Comparison of ENCODE assay signal across 8 cellular contexts in genomic region chr3:69082805-69083204, GRCh38. TPM values are rescaled to one million over a fixed set of nuclear protein-coding genes. Genes with fewer than 3 reads are reported as not detected.
DNase-seq lines count a peak whose midpoint lies in the region; TF ChIP-seq lines count a peak whose summit lies in the region.

No MANE protein-coding gene starts in this region.

- H3K4me3 ChIP-seq in GM12875 (ENCODE audit: low read depth, low read length) (peak overlapping the region; percentile 5), GM23248 (peak overlapping the region; percentile 34)

- no peaks in the 10 kb centered on the region for H3K9me2 ChIP-seq in GM23248 (ENCODE audit: insufficient read depth)

- peak overlapping the region; percentile 98 for H3K27ac ChIP-seq in GM23248

- in situ Hi-C loops in GM23248 (cut with MboI), result no loop called here

- TF ChIP-seq CTCF in GM12875 (IDR thresholded peaks at IDR 0.05; ENCODE audit: borderline replicate concordance, insufficient read depth, low read depth, low read length), result no peak

- H2AFZ ChIP-seq in GM23248, result no peak overlapping the region; the same call in 1 of the 2 replicates

- H3K36me3 ChIP-seq in GM23248 (ENCODE audit: low read depth), result no peaks in the 10 kb centered on the region

- H3K4me1 ChIP-seq in GM23248 (ENCODE audit: insufficient read depth), result peaks cover 52% of the 10 kb centered on the region

- DNase-seq in GM23248, result peak; percentile 79
- peak; percentile 90 for DNase-seq in MV-4-11 (lab: John Stamatoyannopoulos, UW)
- DNase-seq in activated CD8-positive, alpha-beta memory T cell treated with anti-CD3 and anti-CD28 coated beads for 24 hours, result peak; percentile 79
- peak; percentile 86 for DNase-seq in fibroblast of peridontal ligament (ENCODE audit: extremely low read depth)
- peak in 3 of 4 experiments; percentile 49 to 70 (median 58) for DNase-seq in stimulated activated CD4-positive, alpha-beta T cell treated with anti-CD3 and anti-CD28 coated beads, Interleukin-1b, Interleukin-23, amount 100 ng/mL, for 24 hours (ENCODE audit: low read depth in 4 of 4, low spot score in 1 of 4)
- DNase-seq in NCI-H1105 treated with DMSO at 0.1 percent for 48 hours (lab: John Stamatoyannopoulos, UW), result no peak
- no peak for DNase-seq in SK-N-DZ (ENCODE audit: low spot score)

- peaks cover 49% of the 10 kb centered on the region for H3F3A ChIP-seq in GM23248 (ENCODE audit: insufficient read depth)

- H3K9me3 ChIP-seq in GM23248 (ENCODE audit: low read depth), result no peaks in the 10 kb centered on the region

- peaks cover 47% of the 10 kb centered on the region for H3K79me2 ChIP-seq in GM23248 (ENCODE audit: insufficient read depth)

- H3K27me3 ChIP-seq in GM23248 (replicated peaks; ENCODE audit: insufficient read depth), result no peaks in the 10 kb centered on the region

- H3K4me2 ChIP-seq in GM23248 (ENCODE audit: unreplicated experiment), result peak overlapping the region; percentile 98

- peak overlapping the region; percentile 36 for H3K9ac ChIP-seq in GM23248

- no peaks in the 10 kb centered on the region for H4K20me1 ChIP-seq in GM23248 (ENCODE audit: insufficient read depth)

RNA-seq across cellular contexts. Expression of gene ARL6IP5, which starts 1.9 kb away (rescaled TPM):
- total RNA-seq in GM23248 (2014; rRNA removed; shearing (Covaris generic)), result 94.0 and 98.7 TPM in 2 replicates
- 174 and 178 TPM in 2 replicates for polyA plus RNA-seq in GM23248 (2016; fragmentation: Nextera tagmentation; extraction: Ambion mirVana)
- polyA plus RNA-seq in SK-N-DZ (2014; cell fraction: cytosol; rRNA removed), result 17.7 and 18.9 TPM in 2 replicates
- 12.4 and 17.5 TPM in 2 replicates for polyA plus RNA-seq in SK-N-DZ (2014; cell fraction: nucleus; rRNA removed)

RNA-seq across cellular contexts. Expression of gene UBA3, which starts 2.6 kb away (rescaled TPM):
- 64.0 and 75.1 TPM in 2 replicates for total RNA-seq in GM23248 (2014; rRNA removed; shearing (Covaris generic))
- 62.1 and 65.0 TPM in 2 replicates for polyA plus RNA-seq in GM23248 (2016; fragmentation: Nextera tagmentation; extraction: Ambion mirVana)
- polyA plus RNA-seq in SK-N-DZ (2014; cell fraction: cytosol; rRNA removed), result 56.6 and 59.8 TPM in 2 replicates
- polyA plus RNA-seq in SK-N-DZ (2014; cell fraction: nucleus; rRNA removed), result 125 and 150 TPM in 2 replicates

RNA-seq across cellular contexts. Expression of gene TMF1, which starts 30.7 kb away (rescaled TPM):
- 27.0 and 35.2 TPM in 2 replicates for total RNA-seq in GM23248 (2014; rRNA removed; shearing (Covaris generic))
- 36.9 and 41.4 TPM in 2 replicates for polyA plus RNA-seq in GM23248 (2016; fragmentation: Nextera tagmentation; extraction: Ambion mirVana)
- 5.4 and 5.9 TPM in 2 replicates for polyA plus RNA-seq in SK-N-DZ (2014; cell fraction: cytosol; rRNA removed)
- 6.0 and 6.9 TPM in 2 replicates for polyA plus RNA-seq in SK-N-DZ (2014; cell fraction: nucleus; rRNA removed)

RNA-seq across cellular contexts. Expression of gene LMOD3, which starts 39.6 kb away (rescaled TPM):
- not detected in 2 replicates for total RNA-seq in GM23248 (2014; rRNA removed; shearing (Covaris generic))
- polyA plus RNA-seq in GM23248 (2016; fragmentation: Nextera tagmentation; extraction: Ambion mirVana), result 0.04 TPM in 1 of 2 replicates, not detected in the other
- not detected in 2 replicates for polyA plus RNA-seq in SK-N-DZ (2014; cell fraction: cytosol; rRNA removed)
- polyA plus RNA-seq in SK-N-DZ (2014; cell fraction: nucleus; rRNA removed), result 0.06 TPM in 1 of 2 replicates, not detected in the other

Comparison
In these comparisons a context has a peak if more than half of its experiments do, and no peak if none do; other contexts are left out.
1. DNase-seq: peak in GM23248 (single experiment), MV-4-11 (single experiment), activated CD8-positive, alpha-beta memory T cell treated with anti-CD3 and anti-CD28 coated beads for 24 hours (single experiment), fibroblast of peridontal ligament (single experiment) and stimulated activated CD4-positive, alpha-beta T cell treated with anti-CD3 and anti-CD28 coated beads, Interleukin-1b, Interleukin-23, amount 100 ng/mL, for 24 hours (3 of 4); none in NCI-H1105 treated with DMSO at 0.1 percent for 48 hours (single experiment) and SK-N-DZ (single experiment).